In genomic region chr20:59082077-59082740, GRCh38 we compare ENCODE assay signal across 9 cellular contexts. TPM values are rescaled to one million over a fixed set of nuclear protein-coding genes. Genes with fewer than 3 reads are reported as not detected.
DNase-seq lines count a peak whose midpoint lies in the region; ATAC-seq and TF ChIP-seq lines count a peak whose summit lies in the region.
"Had no signal": no experiment of that assay in that cellular context is flagged by ENCODE, and none has a peak within 500 bp of the region (broad histone marks: within the 10 kb centered on the region; RNA-seq: fewer than 3 reads in every experiment).

No MANE protein-coding gene starts in this region.

- H3K36me3 ChIP-seq in OCI-LY3 (replicated peaks; ENCODE audit: low read depth, low read length) (no peaks in the 10 kb centered on the region), esophagus muscularis mucosa (no peaks in the 10 kb centered on the region), tibial nerve (no peaks in the 10 kb centered on the region)

- H3K9me3 Mint-ChIP-seq in natural killer cell, result no peaks in the 10 kb centered on the region
- H3K9me3 Mint-ChIP-seq in natural killer cell treated with Interleukin-12 subunit alpha and Interleukin-12 subunit beta and Interleukin-15 and Interleukin-18, amount 100 ng/mL, for 72 hours, result no peaks in the 10 kb centered on the region
- H3K9me3 Mint-ChIP-seq: stimulated activated naive CD8-positive, alpha-beta T cell treated with anti-CD3 and anti-CD28 coated beads, Interleukin-15, amount 100 ng/mL, for 72 hours had no signal

- no peaks in the 10 kb centered on the region for H4K20me1 ChIP-seq in OCI-LY3 (ENCODE audit: insufficient read depth, low read length)

- ATAC-seq in natural killer cell, result no peak
- no peak for ATAC-seq in natural killer cell treated with Interleukin-12 subunit alpha and Interleukin-12 subunit beta and Interleukin-15 and Interleukin-18, amount 100 ng/mL, for 72 hours
- ATAC-seq: stimulated activated naive CD8-positive, alpha-beta T cell treated with anti-CD3 and anti-CD28 coated beads, Interleukin-15, amount 100 ng/mL, for 72 hours had no signal

- H2AFZ ChIP-seq in OCI-LY3 (ENCODE audit: low read depth, low read length), result no peak overlapping the region

- H3K4me1 ChIP-seq in OCI-LY3 (ENCODE audit: low read length), result peaks cover 12% of the 10 kb centered on the region
- peaks cover 0 to 12% (median 6%) of the 10 kb centered on the region in 4 donors for H3K4me1 ChIP-seq in esophagus muscularis mucosa
- peaks cover 0 to 7% (median 0%) of the 10 kb centered on the region in 4 donors for H3K4me1 ChIP-seq in tibial nerve

- H3K9me3 ChIP-seq in OCI-LY3 (ENCODE audit: insufficient read depth, low read length) (no peaks in the 10 kb centered on the region), esophagus muscularis mucosa (no peaks in the 10 kb centered on the region), tibial nerve (no peaks in the 10 kb centered on the region)

- TF ChIP-seq CTCF in natural killer cell (IDR thresholded peaks at IDR 0.05) (peak; percentile 47), OCI-LY3 (IDR thresholded peaks at IDR 0.05; ENCODE audit: low read depth, low read length) (peak; percentile 46), esophagus muscularis mucosa (IDR thresholded peaks at IDR 0.05) (peak in 2 of 3 experiments; percentile 21 to 34), tibial nerve (IDR thresholded peaks at IDR 0.05) (peak in 2 of 5 experiments; percentile 8 to 34)

- H3K79me2 ChIP-seq in OCI-LY3 (ENCODE audit: low read length), result no peaks in the 10 kb centered on the region

- H3K4me2 ChIP-seq in OCI-LY3 (ENCODE audit: low read length), result no peak overlapping the region

- no peaks in the 10 kb centered on the region for H3K36me3 Mint-ChIP-seq in natural killer cell
- H3K36me3 Mint-ChIP-seq in natural killer cell treated with Interleukin-12 subunit alpha and Interleukin-12 subunit beta and Interleukin-15 and Interleukin-18, amount 100 ng/mL, for 72 hours, result no peaks in the 10 kb centered on the region

- peaks cover 0 to 5% of the 10 kb centered on the region in 2 donors for H3K4me1 Mint-ChIP-seq in natural killer cell
- H3K4me1 Mint-ChIP-seq in natural killer cell treated with Interleukin-12 subunit alpha and Interleukin-12 subunit beta and Interleukin-15 and Interleukin-18, amount 100 ng/mL, for 72 hours (ENCODE audit: low read depth in 2 of 2), result peaks cover 2 to 7% of the 10 kb centered on the region in 2 donors

- H3K27me3 Mint-ChIP-seq in natural killer cell (ENCODE audit: low read depth in 2 of 2), result peaks cover 21 to 34% of the 10 kb centered on the region in 2 donors
- H3K27me3 Mint-ChIP-seq in natural killer cell treated with Interleukin-12 subunit alpha and Interleukin-12 subunit beta and Interleukin-15 and Interleukin-18, amount 100 ng/mL, for 72 hours, result peaks cover 23% of the 10 kb centered on the region in 2 donors

- intact Hi-C loops in natural killer cell (cut with micrococcal nuclease), result no loop called here
- intact Hi-C loops in esophagus muscularis mucosa (cut with DNase I), result no loop called here

- H3K27ac ChIP-seq in OCI-LY3 (ENCODE audit: low read length) (no peak overlapping the region), esophagus muscularis mucosa (replicated peaks in 1 of 4) (no peak overlapping the region), tibial nerve (no peak overlapping the region)

- no peak for TF ChIP-seq POLR2A in esophagus muscularis mucosa (IDR thresholded peaks at IDR 0.05; ENCODE audit: low read depth)
- no peak for TF ChIP-seq POLR2A in tibial nerve (IDR thresholded peaks at IDR 0.05)

- no peak overlapping the region for H3K4me3 Mint-ChIP-seq in natural killer cell
- no peak overlapping the region for H3K4me3 Mint-ChIP-seq in natural killer cell treated with Interleukin-12 subunit alpha and Interleukin-12 subunit beta and Interleukin-15 and Interleukin-18, amount 100 ng/mL, for 72 hours
- H3K4me3 Mint-ChIP-seq: stimulated activated naive CD8-positive, alpha-beta T cell treated with anti-CD3 and anti-CD28 coated beads, Interleukin-15, amount 100 ng/mL, for 72 hours had no signal

- no peak for TF ChIP-seq EP300 in esophagus muscularis mucosa (IDR thresholded peaks at IDR 0.05)
- TF ChIP-seq EP300 in tibial nerve (IDR thresholded peaks at IDR 0.05), result no peak

- H3K27ac Mint-ChIP-seq in natural killer cell, result no peak overlapping the region
- no peak overlapping the region for H3K27ac Mint-ChIP-seq in natural killer cell treated with Interleukin-12 subunit alpha and Interleukin-12 subunit beta and Interleukin-15 and Interleukin-18, amount 100 ng/mL, for 72 hours
- H3K27ac Mint-ChIP-seq: stimulated activated naive CD8-positive, alpha-beta T cell treated with anti-CD3 and anti-CD28 coated beads, Interleukin-15, amount 100 ng/mL, for 72 hours had no signal

- WGBS in esophagus muscularis mucosa, result 44% methylated on average over 3 of the region's 3 CpGs
- 36 to 37% methylated on average over 3 of the region's 3 CpGs for WGBS in tibial nerve, 2 donors

- H3K4me3 ChIP-seq in OCI-LY3 (ENCODE audit: low read length), result no peak overlapping the region
- no peak overlapping the region for H3K4me3 ChIP-seq in esophagus muscularis mucosa
- no peak overlapping the region for H3K4me3 ChIP-seq in tibial nerve

- DNase-seq in natural killer cell (no peak), esophagus muscularis mucosa (ENCODE audit: extremely low spot score) (no peak), HuH-7 (ENCODE audit: low spot score) (no peak), islet precursor cell (no peak), tibial nerve (ENCODE audit: low spot score in 2 of 2) (no peak), NCI-H774 (lab: John Stamatoyannopoulos, UW) (no peak)
- DNase-seq in natural killer cell treated with Interleukin-12 subunit alpha and Interleukin-12 subunit beta and Interleukin-15 and Interleukin-18, amount 100 ng/mL, for 72 hours (ENCODE audit: low spot score), result no peak
- DNase-seq: stimulated activated naive CD8-positive, alpha-beta T cell treated with anti-CD3 and anti-CD28 coated beads, Interleukin-15, amount 100 ng/mL, for 72 hours had no signal

- no peak overlapping the region for H3K9ac ChIP-seq in OCI-LY3 (ENCODE audit: low read length)

- H3K27me3 ChIP-seq in OCI-LY3 (ENCODE audit: low read depth, low read length) (peaks cover 84% of the 10 kb centered on the region), esophagus muscularis mucosa (peaks cover 0 to 25% (median 0%) of the 10 kb centered on the region in 4 donors), tibial nerve (no peaks in the 10 kb centered on the region)

RNA-seq across cellular contexts. Expression of gene PRELID3B, which starts 39.6 kb away (rescaled TPM):
- total RNA-seq in natural killer cell, result 10 to 100 TPM; 49.3 to 51.6 (median 51.4) TPM
- total RNA-seq in natural killer cell treated with Interleukin-12 subunit alpha and Interleukin-12 subunit beta and Interleukin-15 and Interleukin-18, amount 100 ng/mL, for 72 hours, result 10 to 100 TPM; 82.8 to 89.0 TPM
- 10 to 100 TPM; 32.0 to 48.4 (median 36.6) TPM for total RNA-seq in esophagus muscularis mucosa
- 10 to 100 TPM; 19.2 to 34.5 (median 23.1) TPM for total RNA-seq in tibial nerve

RNA-seq across cellular contexts. Expression of gene ATP5F1E, which starts 50.1 kb away (rescaled TPM):
- total RNA-seq in natural killer cell (10 to 100 TPM; 45.9 to 58.0 (median 50.8) TPM), esophagus muscularis mucosa (10 to 100 TPM; 30.8 to 44.0 (median 37.2) TPM), tibial nerve (10 to 100 TPM; 15.1 to 35.2 (median 27.7) TPM)
- 10 to 100 TPM; 62.2 to 72.3 TPM for total RNA-seq in natural killer cell treated with Interleukin-12 subunit alpha and Interleukin-12 subunit beta and Interleukin-15 and Interleukin-18, amount 100 ng/mL, for 72 hours
